ENCODE assay signal across 1 cellular context in the genomic region with DNA sequence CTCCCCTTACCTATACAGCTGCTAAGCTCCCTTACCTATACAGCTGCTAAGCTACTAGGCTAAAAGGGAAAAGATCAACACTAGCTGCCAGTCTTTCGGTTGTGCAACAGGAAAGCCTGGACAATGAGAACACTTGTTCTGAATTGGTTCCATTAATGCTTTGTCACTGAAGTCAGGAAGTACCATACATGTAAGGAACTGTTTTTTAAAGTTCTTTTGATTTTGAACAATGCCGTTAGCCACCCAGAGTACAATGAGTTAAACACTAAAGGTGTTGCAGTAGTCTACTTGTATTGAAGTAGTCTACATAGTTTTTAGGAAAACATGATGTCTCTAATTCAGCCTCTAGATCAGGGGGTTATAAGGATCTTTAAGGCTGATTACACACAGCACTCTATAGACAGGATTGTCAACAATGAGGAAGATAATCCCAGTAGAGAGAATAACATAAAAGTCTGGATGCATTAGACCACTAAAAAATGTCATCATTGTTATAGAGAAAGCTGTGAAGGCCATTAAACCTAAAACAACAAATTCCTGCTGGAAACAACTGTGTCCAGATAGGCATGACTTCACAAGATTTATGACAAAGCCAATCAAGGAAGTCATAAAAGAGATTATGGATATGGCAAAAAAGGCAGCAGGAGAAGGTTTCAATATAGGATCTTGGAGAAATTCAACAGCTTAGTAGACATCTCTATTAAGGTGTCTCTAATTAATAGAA.
TF ChIP-seq lines count a peak whose summit lies in the region.

No MANE protein-coding gene starts in this region.

TF ChIP-seq in HepG2, 621 proteins besides CTCF, POLR2A, EP300 and RAD21 (continued from another document and continues in another):
- TF ChIP-seq NR2F6 (IDR thresholded peaks at IDR 0.05): 0 out of 2 replicates have a peak, but pooled peaks have one; percentile 7
- TF ChIP-seq NR2F6 (CRISPR knock-in tag; IDR thresholded peaks at IDR 0.05): peak; percentile 30; the same call in 1 of the 2 replicates
- no peak for TF ChIP-seq ZUFSP (CRISPR knock-in tag; IDR thresholded peaks at IDR 0.05; ENCODE audit: borderline replicate concordance)
- peak; percentile 46; the same call in 1 of the 2 replicates for TF ChIP-seq MED1 (CRISPR knock-in tag; IDR thresholded peaks at IDR 0.05)
- peak; percentile 68 for TF ChIP-seq SAP130 (CRISPR knock-in tag; IDR thresholded peaks at IDR 0.05; ENCODE audit: low read depth)
- TF ChIP-seq NCOA2 (CRISPR knock-in tag; IDR thresholded peaks at IDR 0.05): peak; percentile 71
- TF ChIP-seq, protein P1, sequence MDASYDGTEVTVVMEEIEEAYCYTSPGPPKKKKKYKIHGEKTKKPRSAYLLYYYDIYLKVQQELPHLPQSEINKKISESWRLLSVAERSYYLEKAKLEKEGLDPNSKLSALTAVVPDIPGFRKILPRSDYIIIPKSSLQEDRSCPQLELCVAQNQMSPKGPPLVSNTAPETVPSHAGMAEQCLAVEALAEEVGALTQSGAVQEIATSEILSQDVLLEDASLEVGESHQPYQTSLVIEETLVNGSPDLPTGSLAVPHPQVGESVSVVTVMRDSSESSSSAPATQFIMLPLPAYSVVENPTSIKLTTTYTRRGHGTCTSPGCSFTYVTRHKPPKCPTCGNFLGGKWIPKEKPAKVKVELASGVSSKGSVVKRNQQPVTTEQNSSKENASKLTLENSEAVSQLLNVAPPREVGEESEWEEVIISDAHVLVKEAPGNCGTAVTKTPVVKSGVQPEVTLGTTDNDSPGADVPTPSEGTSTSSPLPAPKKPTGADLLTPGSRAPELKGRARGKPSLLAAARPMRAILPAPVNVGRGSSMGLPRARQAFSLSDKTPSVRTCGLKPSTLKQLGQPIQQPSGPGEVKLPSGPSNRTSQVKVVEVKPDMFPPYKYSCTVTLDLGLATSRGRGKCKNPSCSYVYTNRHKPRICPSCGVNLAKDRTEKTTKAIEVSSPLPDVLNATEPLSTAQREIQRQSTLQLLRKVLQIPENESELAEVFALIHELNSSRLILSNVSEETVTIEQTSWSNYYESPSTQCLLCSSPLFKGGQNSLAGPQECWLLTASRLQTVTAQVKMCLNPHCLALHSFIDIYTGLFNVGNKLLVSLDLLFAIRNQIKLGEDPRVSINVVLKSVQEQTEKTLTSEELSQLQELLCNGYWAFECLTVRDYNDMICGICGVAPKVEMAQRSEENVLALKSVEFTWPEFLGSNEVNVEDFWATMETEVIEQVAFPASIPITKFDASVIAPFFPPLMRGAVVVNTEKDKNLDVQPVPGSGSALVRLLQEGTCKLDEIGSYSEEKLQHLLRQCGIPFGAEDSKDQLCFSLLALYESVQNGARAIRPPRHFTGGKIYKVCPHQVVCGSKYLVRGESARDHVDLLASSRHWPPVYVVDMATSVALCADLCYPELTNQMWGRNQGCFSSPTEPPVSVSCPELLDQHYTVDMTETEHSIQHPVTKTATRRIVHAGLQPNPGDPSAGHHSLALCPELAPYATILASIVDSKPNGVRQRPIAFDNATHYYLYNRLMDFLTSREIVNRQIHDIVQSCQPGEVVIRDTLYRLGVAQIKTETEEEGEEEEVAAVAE (CRISPR knock-in tag; IDR thresholded peaks at IDR 0.05; ENCODE audit: borderline replicate concordance): peak; percentile 63; the same call in 1 of the 2 replicates
- peak; percentile 91 for TF ChIP-seq PPARG (CRISPR knock-in tag; conservative IDR thresholded peaks at IDR 0.05)
- TF ChIP-seq NFE2L2 (IDR thresholded peaks at IDR 0.05; ENCODE audit: low read length): peak; percentile 66; the same call in 1 of the 2 replicates
- no peak for TF ChIP-seq NCOA5 (CRISPR knock-in tag; IDR thresholded peaks at IDR 0.05)
- TF ChIP-seq TBX3 (IDR thresholded peaks at IDR 0.05; ENCODE audit: borderline replicate concordance): no peak
- TF ChIP-seq, protein P2, sequence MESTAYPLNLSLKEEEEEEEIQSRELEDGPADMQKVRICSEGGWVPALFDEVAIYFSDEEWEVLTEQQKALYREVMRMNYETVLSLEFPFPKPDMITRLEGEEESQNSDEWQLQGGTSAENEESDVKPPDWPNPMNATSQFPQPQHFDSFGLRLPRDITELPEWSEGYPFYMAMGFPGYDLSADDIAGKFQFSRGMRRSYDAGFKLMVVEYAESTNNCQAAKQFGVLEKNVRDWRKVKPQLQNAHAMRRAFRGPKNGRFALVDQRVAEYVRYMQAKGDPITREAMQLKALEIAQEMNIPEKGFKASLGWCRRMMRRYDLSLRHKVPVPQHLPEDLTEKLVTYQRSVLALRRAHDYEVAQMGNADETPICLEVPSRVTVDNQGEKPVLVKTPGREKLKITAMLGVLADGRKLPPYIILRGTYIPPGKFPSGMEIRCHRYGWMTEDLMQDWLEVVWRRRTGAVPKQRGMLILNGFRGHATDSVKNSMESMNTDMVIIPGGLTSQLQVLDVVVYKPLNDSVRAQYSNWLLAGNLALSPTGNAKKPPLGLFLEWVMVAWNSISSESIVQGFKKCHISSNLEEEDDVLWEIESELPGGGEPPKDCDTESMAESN (CRISPR knock-in tag; conservative IDR thresholded peaks at IDR 0.05): no peak
- TF ChIP-seq ZNF589 (CRISPR knock-in tag; conservative IDR thresholded peaks at IDR 0.05): no peak
- TF ChIP-seq ZNF598 (CRISPR knock-in tag; IDR thresholded peaks at IDR 0.05; ENCODE audit: borderline replicate concordance): no peak
- peak; percentile 61 for TF ChIP-seq FOSL2 (CRISPR knock-in tag; IDR thresholded peaks at IDR 0.05)
- TF ChIP-seq ZNF784 (CRISPR knock-in tag; IDR thresholded peaks at IDR 0.05; ENCODE audit: borderline replicate concordance): no peak
- peak; percentile 73 for TF ChIP-seq FOXA3 (CRISPR knock-in tag; IDR thresholded peaks at IDR 0.05)
- TF ChIP-seq SOX13 (IDR thresholded peaks at IDR 0.05): peak; percentile 99
- peak in 1 of 2 experiments; percentile 100; a peak in 2 of 4 replicates for TF ChIP-seq SOX13 (CRISPR knock-in tag; conservative IDR thresholded peaks at IDR 0.05 in 1 of 2, IDR thresholded peaks at IDR 0.05 in 1 of 2)
- TF ChIP-seq KDM5B (CRISPR knock-in tag; IDR thresholded peaks at IDR 0.05; ENCODE audit: borderline replicate concordance): no peak
- TF ChIP-seq SOX5 (CRISPR knock-in tag; IDR thresholded peaks at IDR 0.05; ENCODE audit: borderline replicate concordance): peak; percentile 100
- no peak for TF ChIP-seq ZNF274 (CRISPR knock-in tag; IDR thresholded peaks at IDR 0.05)
- peak; percentile 26; the same call in 1 of the 2 replicates for TF ChIP-seq TOE1 (CRISPR knock-in tag; IDR thresholded peaks at IDR 0.05)
- TF ChIP-seq MIER3 (CRISPR knock-in tag; IDR thresholded peaks at IDR 0.05; ENCODE audit: borderline replicate concordance): peak; percentile 60; the same call in 1 of the 2 replicates
- no peak for TF ChIP-seq XRCC5 (optimal IDR thresholded peaks at IDR 0.05; ENCODE audit: low read length)
- TF ChIP-seq ZNF292 (CRISPR knock-in tag; IDR thresholded peaks at IDR 0.05; ENCODE audit: borderline replicate concordance, low read depth): peak; percentile 56; the same call in 1 of the 2 replicates
- TF ChIP-seq SRSF4 (IDR thresholded peaks at IDR 0.05; ENCODE audit: low read depth, low read length, poor library complexity, severe bottlenecking): no peak
- TF ChIP-seq ELF3 (CRISPR knock-in tag; IDR thresholded peaks at IDR 0.05): peak; percentile 88
- peak; percentile 92 for TF ChIP-seq NFE2 (CRISPR knock-in tag; IDR thresholded peaks at IDR 0.05)
- peak; percentile 89; the same call in 1 of the 2 replicates for TF ChIP-seq ZNF792 (CRISPR knock-in tag; IDR thresholded peaks at IDR 0.05)
- 0 out of 2 replicates have a peak, but pooled peaks have one; percentile 62 for TF ChIP-seq RFXANK (CRISPR knock-in tag; IDR thresholded peaks at IDR 0.05)
- no peak for TF ChIP-seq MXD3 (CRISPR knock-in tag; IDR thresholded peaks at IDR 0.05)
- peak; percentile 77 for TF ChIP-seq RXRB (CRISPR knock-in tag; IDR thresholded peaks at IDR 0.05; ENCODE audit: borderline replicate concordance)
- TF ChIP-seq DPF2 (CRISPR knock-in tag; IDR thresholded peaks at IDR 0.05; ENCODE audit: borderline replicate concordance, low read depth): peak; percentile 63; the same call in 1 of the 2 replicates
- TF ChIP-seq ZNF256 (CRISPR knock-in tag; conservative IDR thresholded peaks at IDR 0.05): no peak
- no peak for TF ChIP-seq YEATS2 (CRISPR knock-in tag; IDR thresholded peaks at IDR 0.05; ENCODE audit: borderline replicate concordance)
- TF ChIP-seq CBX1 (IDR thresholded peaks at IDR 0.05; ENCODE audit: low read depth): peak; percentile 46
- TF ChIP-seq PITX1 (CRISPR knock-in tag; IDR thresholded peaks at IDR 0.05): peak; percentile 64
- TF ChIP-seq CENPX (CRISPR knock-in tag; IDR thresholded peaks at IDR 0.05): no peak
- TF ChIP-seq THRA (CRISPR knock-in tag; IDR thresholded peaks at IDR 0.05; ENCODE audit: borderline replicate concordance): peak; percentile 31; the same call in 1 of the 2 replicates
- TF ChIP-seq DRAP1 (CRISPR knock-in tag; IDR thresholded peaks at IDR 0.05): 0 out of 2 replicates have a peak, but pooled peaks have one; percentile 11
- TF ChIP-seq, protein P3, sequence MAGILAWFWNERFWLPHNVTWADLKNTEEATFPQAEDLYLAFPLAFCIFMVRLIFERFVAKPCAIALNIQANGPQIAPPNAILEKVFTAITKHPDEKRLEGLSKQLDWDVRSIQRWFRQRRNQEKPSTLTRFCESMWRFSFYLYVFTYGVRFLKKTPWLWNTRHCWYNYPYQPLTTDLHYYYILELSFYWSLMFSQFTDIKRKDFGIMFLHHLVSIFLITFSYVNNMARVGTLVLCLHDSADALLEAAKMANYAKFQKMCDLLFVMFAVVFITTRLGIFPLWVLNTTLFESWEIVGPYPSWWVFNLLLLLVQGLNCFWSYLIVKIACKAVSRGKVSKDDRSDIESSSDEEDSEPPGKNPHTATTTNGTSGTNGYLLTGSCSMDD (CRISPR knock-in tag; IDR thresholded peaks at IDR 0.05): no peak
- TF ChIP-seq CEBPG (CRISPR knock-in tag; IDR thresholded peaks at IDR 0.05): peak; percentile 97
- no peak for TF ChIP-seq ZBTB7B (CRISPR knock-in tag; IDR thresholded peaks at IDR 0.05)
- no peak for TF ChIP-seq ZNF883 (CRISPR knock-in tag; IDR thresholded peaks at IDR 0.05; ENCODE audit: not compliant biosample characterization)
- TF ChIP-seq HDAC2 (CRISPR knock-in tag; IDR thresholded peaks at IDR 0.05): peak; percentile 65; the same call in 1 of the 2 replicates
- TF ChIP-seq RBAK (CRISPR knock-in tag; IDR thresholded peaks at IDR 0.05): peak; percentile 31; the same call in 1 of the 2 replicates
- 0 out of 2 replicates have a peak, but pooled peaks have one; percentile 11 for TF ChIP-seq ATF2 (CRISPR knock-in tag; IDR thresholded peaks at IDR 0.05)
- TF ChIP-seq CREB1 (IDR thresholded peaks at IDR 0.05): no peak
- peak; percentile 51; the same call in 1 of the 2 replicates for TF ChIP-seq CREB1 (CRISPR knock-in tag; IDR thresholded peaks at IDR 0.05)
- TF ChIP-seq ZNF644 (CRISPR knock-in tag; IDR thresholded peaks at IDR 0.05; ENCODE audit: low read depth): peak; percentile 95
- TF ChIP-seq ZBTB25 (CRISPR knock-in tag; IDR thresholded peaks at IDR 0.05): no peak
- no peak for TF ChIP-seq ZSCAN29 (CRISPR knock-in tag; conservative IDR thresholded peaks at IDR 0.05)
